ENCODE assay signal across 1 cellular context in the genomic region with DNA sequence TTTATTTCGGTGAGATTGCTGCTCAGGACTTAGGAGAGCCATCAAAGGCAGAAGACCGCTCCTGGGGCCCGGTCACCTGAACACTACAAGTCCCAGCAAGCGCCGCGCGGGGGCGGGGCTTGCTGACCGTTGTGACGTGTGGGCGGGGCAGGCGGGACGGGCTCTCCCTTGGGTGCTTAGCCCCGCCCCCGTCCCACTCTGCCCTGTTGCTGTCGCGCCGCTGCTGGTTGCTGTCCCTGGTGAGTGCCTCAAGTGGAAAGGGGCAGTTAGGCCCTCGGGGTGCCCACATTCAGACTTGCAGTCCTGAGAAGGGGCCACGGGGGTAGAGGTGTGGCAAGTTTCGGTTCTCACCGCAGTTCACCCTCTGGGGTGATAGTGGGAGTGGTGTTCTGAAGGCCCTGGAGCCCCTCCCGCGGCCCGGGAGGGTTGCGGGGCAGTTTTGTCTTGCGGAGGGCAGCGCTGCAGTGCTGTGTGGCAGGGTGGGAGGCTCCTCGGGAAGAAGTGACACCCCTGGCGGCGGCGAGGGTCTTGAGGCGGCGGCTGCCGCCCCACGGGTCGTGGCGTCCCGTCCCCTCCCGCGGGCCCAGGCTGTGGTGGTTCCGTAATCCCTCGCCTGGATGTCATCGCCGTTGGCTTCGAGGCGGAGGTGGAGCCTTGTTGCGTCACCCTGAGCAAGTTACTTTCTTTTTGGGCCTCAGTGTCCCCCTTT.
TF ChIP-seq lines count a peak whose summit lies in the region.

A gene with protein sequence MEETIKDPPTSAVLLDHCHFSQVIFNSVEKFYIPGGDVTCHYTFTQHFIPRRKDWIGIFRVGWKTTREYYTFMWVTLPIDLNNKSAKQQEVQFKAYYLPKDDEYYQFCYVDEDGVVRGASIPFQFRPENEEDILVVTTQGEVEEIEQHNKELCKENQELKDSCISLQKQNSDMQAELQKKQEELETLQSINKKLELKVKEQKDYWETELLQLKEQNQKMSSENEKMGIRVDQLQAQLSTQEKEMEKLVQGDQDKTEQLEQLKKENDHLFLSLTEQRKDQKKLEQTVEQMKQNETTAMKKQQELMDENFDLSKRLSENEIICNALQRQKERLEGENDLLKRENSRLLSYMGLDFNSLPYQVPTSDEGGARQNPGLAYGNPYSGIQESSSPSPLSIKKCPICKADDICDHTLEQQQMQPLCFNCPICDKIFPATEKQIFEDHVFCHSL (plus strand): TSS at position 196 of the 709 bp plus-strand sequence. CDS start 10,673 bp downstream, outside the sequence.

TF ChIP-seq in HepG2, 621 proteins besides CTCF, POLR2A, EP300 and RAD21 (continued from another document and continues in another):
- TF ChIP-seq, protein P1, sequence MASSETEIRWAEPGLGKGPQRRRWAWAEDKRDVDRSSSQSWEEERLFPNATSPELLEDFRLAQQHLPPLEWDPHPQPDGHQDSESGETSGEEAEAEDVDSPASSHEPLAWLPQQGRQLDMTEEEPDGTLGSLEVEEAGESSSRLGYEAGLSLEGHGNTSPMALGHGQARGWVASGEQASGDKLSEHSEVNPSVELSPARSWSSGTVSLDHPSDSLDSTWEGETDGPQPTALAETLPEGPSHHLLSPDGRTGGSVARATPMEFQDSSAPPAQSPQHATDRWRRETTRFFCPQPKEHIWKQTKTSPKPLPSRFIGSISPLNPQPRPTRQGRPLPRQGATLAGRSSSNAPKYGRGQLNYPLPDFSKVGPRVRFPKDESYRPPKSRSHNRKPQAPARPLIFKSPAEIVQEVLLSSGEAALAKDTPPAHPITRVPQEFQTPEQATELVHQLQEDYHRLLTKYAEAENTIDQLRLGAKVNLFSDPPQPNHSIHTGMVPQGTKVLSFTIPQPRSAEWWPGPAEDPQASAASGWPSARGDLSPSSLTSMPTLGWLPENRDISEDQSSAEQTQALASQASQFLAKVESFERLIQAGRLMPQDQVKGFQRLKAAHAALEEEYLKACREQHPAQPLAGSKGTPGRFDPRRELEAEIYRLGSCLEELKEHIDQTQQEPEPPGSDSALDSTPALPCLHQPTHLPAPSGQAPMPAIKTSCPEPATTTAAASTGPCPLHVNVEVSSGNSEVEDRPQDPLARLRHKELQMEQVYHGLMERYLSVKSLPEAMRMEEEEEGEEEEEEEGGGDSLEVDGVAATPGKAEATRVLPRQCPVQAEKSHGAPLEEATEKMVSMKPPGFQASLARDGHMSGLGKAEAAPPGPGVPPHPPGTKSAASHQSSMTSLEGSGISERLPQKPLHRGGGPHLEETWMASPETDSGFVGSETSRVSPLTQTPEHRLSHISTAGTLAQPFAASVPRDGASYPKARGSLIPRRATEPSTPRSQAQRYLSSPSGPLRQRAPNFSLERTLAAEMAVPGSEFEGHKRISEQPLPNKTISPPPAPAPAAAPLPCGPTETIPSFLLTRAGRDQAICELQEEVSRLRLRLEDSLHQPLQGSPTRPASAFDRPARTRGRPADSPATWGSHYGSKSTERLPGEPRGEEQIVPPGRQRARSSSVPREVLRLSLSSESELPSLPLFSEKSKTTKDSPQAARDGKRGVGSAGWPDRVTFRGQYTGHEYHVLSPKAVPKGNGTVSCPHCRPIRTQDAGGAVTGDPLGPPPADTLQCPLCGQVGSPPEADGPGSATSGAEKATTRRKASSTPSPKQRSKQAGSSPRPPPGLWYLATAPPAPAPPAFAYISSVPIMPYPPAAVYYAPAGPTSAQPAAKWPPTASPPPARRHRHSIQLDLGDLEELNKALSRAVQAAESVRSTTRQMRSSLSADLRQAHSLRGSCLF (CRISPR knock-in tag; IDR thresholded peaks at IDR 0.05; ENCODE audit: borderline replicate concordance), result 0 out of 2 replicates have a peak, but pooled peaks have one; percentile 53
- TF ChIP-seq, protein P2, sequence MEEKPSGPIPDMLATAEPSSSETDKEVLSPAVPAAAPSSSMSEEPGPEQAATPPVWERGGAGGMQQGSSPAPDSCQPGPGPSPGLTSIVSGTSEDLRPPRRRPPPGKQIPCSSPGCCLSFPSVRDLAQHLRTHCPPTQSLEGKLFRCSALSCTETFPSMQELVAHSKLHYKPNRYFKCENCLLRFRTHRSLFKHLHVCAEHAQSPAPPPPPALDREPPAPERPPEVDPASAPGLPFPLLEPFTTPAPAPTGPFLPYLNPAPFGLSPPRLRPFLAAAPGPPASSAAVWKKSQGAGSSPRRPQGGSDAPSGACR (CRISPR knock-in tag; IDR thresholded peaks at IDR 0.05), result no peak
- TF ChIP-seq TCF7 (IDR thresholded peaks at IDR 0.05; ENCODE audit: low read depth) (peak; percentile 52; the same call in 1 of the 2 replicates), ZNF383 (CRISPR knock-in tag; IDR thresholded peaks at IDR 0.05; ENCODE audit: borderline replicate concordance) (no peak), RXRB (CRISPR knock-in tag; IDR thresholded peaks at IDR 0.05; ENCODE audit: borderline replicate concordance) (peak; percentile 48; the same call in 1 of the 2 replicates), SOX5 (CRISPR knock-in tag; IDR thresholded peaks at IDR 0.05; ENCODE audit: borderline replicate concordance) (no peak; the same call in 1 of the 2 replicates), ZNF607 (CRISPR knock-in tag; IDR thresholded peaks at IDR 0.05; ENCODE audit: borderline replicate concordance) (peak; percentile 16; the same call in 1 of the 2 replicates), MAFF (IDR thresholded peaks at IDR 0.05; ENCODE audit: low read depth, low read length) (no peak), SMC3 (IDR thresholded peaks at IDR 0.05; ENCODE audit: low read length) (no peak), HNRNPK (IDR thresholded peaks at IDR 0.05; ENCODE audit: low read depth, low read length, poor library complexity, severe bottlenecking) (no peak), ZKSCAN1 (IDR thresholded peaks at IDR 0.05; ENCODE audit: low read length) (no peak), ZBTB38 (CRISPR knock-in tag; IDR thresholded peaks at IDR 0.05) (peak; percentile 38; the same call in 1 of the 2 replicates), TBP (CRISPR knock-in tag; IDR thresholded peaks at IDR 0.05) (no peak), MXD4 (CRISPR knock-in tag; IDR thresholded peaks at IDR 0.05) (peak; percentile 68), ZNF292 (CRISPR knock-in tag; IDR thresholded peaks at IDR 0.05; ENCODE audit: borderline replicate concordance, low read depth) (0 out of 2 replicates have a peak, but pooled peaks have one; percentile 30), ZNF737 (CRISPR knock-in tag; IDR thresholded peaks at IDR 0.05; ENCODE audit: borderline replicate concordance) (peak; percentile 86; the same call in 1 of the 2 replicates), ZNF20 (CRISPR knock-in tag; IDR thresholded peaks at IDR 0.05) (no peak), ZEB1 (IDR thresholded peaks at IDR 0.05; ENCODE audit: insufficient replicate concordance, low read depth) (no peak), ZNF136 (CRISPR knock-in tag; IDR thresholded peaks at IDR 0.05; ENCODE audit: low read depth) (peak; percentile 86; the same call in 1 of the 2 replicates), MXI1 (IDR thresholded peaks at IDR 0.05; ENCODE audit: borderline replicate concordance, low read depth, low read length) (peak; percentile 64; the same call in 1 of the 3 replicates), SRSF9 (IDR thresholded peaks at IDR 0.05; ENCODE audit: borderline replicate concordance, insufficient read depth, low read depth, low read length, poor library complexity, severe bottlenecking) (no peak), ATF1 (CRISPR knock-in tag; IDR thresholded peaks at IDR 0.05) (peak; percentile 82), KLF12 (CRISPR knock-in tag; IDR thresholded peaks at IDR 0.05; ENCODE audit: borderline replicate concordance) (peak; percentile 67), ELF4 (CRISPR knock-in tag; IDR thresholded peaks at IDR 0.05; ENCODE audit: borderline replicate concordance) (no peak), NCOR1 (IDR thresholded peaks at IDR 0.05; ENCODE audit: borderline replicate concordance, low read length) (no peak; the same call in 1 of the 2 replicates), HNRNPLL (IDR thresholded peaks at IDR 0.05; ENCODE audit: low read depth, low read length, poor library complexity, severe bottlenecking) (peak; percentile 81), ZMYM3 (CRISPR knock-in tag; IDR thresholded peaks at IDR 0.05) (peak; percentile 63), JDP2 (CRISPR knock-in tag; IDR thresholded peaks at IDR 0.05; ENCODE audit: borderline replicate concordance) (no peak), NFATC3 (CRISPR knock-in tag; IDR thresholded peaks at IDR 0.05) (peak; percentile 76; the same call in 1 of the 2 replicates), KMT2A (CRISPR knock-in tag; IDR thresholded peaks at IDR 0.05) (peak; percentile 62), ZNF776 (CRISPR knock-in tag; IDR thresholded peaks at IDR 0.05) (peak; percentile 92), RFX1 (IDR thresholded peaks at IDR 0.05) (no peak), HOXA7 (CRISPR knock-in tag; IDR thresholded peaks at IDR 0.05) (no peak), ZSCAN9 (CRISPR knock-in tag; IDR thresholded peaks at IDR 0.05; ENCODE audit: borderline replicate concordance) (peak; percentile 67; the same call in 1 of the 2 replicates), HMG20A (CRISPR knock-in tag; IDR thresholded peaks at IDR 0.05; ENCODE audit: borderline replicate concordance) (0 out of 2 replicates have a peak, but pooled peaks have one; percentile 20), POLR2AphosphoS5 (IDR thresholded peaks at IDR 0.05; ENCODE audit: low read depth, low read length) (peak; percentile 91), GTF2F1 (IDR thresholded peaks at IDR 0.05; ENCODE audit: low read length) (no peak), DPF2 (CRISPR knock-in tag; IDR thresholded peaks at IDR 0.05; ENCODE audit: borderline replicate concordance, low read depth) (no peak)
- TF ChIP-seq, protein P3, sequence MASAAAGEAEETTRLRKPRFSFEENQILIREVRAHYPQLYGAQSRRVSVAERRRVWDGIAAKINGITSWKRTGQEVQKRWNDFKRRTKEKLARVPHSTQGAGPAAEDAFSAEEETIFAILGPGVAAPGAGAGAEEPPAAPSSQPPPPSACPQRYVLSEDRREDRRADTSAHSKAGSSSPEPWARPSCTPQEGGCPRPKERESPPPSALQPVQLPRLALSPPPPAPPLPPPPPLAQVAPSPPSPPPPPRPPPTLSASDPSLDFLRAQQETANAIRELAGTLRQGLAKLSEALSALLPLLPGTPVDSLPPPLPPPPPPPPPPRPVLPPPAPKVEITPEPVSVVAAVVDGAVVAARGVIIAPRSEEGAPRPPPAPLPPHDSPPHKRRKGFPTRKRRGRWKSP (CRISPR knock-in tag; IDR thresholded peaks at IDR 0.05), result no peak
- TF ChIP-seq, protein P4, sequence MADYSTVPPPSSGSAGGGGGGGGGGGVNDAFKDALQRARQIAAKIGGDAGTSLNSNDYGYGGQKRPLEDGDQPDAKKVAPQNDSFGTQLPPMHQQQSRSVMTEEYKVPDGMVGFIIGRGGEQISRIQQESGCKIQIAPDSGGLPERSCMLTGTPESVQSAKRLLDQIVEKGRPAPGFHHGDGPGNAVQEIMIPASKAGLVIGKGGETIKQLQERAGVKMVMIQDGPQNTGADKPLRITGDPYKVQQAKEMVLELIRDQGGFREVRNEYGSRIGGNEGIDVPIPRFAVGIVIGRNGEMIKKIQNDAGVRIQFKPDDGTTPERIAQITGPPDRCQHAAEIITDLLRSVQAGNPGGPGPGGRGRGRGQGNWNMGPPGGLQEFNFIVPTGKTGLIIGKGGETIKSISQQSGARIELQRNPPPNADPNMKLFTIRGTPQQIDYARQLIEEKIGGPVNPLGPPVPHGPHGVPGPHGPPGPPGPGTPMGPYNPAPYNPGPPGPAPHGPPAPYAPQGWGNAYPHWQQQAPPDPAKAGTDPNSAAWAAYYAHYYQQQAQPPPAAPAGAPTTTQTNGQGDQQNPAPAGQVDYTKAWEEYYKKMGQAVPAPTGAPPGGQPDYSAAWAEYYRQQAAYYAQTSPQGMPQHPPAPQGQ (CRISPR knock-in tag; IDR thresholded peaks at IDR 0.05; ENCODE audit: borderline replicate concordance), result 0 out of 2 replicates have a peak, but pooled peaks have one; percentile 64
- TF ChIP-seq, protein P5, sequence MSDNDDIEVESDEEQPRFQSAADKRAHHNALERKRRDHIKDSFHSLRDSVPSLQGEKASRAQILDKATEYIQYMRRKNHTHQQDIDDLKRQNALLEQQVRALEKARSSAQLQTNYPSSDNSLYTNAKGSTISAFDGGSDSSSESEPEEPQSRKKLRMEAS (IDR thresholded peaks at IDR 0.05), result peak; percentile 60; the same call in 1 of the 2 replicates
- TF ChIP-seq, protein P6, sequence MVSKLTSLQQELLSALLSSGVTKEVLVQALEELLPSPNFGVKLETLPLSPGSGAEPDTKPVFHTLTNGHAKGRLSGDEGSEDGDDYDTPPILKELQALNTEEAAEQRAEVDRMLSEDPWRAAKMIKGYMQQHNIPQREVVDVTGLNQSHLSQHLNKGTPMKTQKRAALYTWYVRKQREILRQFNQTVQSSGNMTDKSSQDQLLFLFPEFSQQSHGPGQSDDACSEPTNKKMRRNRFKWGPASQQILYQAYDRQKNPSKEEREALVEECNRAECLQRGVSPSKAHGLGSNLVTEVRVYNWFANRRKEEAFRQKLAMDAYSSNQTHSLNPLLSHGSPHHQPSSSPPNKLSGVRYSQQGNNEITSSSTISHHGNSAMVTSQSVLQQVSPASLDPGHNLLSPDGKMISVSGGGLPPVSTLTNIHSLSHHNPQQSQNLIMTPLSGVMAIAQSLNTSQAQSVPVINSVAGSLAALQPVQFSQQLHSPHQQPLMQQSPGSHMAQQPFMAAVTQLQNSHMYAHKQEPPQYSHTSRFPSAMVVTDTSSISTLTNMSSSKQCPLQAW (CRISPR knock-in tag; IDR thresholded peaks at IDR 0.05), result no peak
- TF ChIP-seq, protein P7, sequence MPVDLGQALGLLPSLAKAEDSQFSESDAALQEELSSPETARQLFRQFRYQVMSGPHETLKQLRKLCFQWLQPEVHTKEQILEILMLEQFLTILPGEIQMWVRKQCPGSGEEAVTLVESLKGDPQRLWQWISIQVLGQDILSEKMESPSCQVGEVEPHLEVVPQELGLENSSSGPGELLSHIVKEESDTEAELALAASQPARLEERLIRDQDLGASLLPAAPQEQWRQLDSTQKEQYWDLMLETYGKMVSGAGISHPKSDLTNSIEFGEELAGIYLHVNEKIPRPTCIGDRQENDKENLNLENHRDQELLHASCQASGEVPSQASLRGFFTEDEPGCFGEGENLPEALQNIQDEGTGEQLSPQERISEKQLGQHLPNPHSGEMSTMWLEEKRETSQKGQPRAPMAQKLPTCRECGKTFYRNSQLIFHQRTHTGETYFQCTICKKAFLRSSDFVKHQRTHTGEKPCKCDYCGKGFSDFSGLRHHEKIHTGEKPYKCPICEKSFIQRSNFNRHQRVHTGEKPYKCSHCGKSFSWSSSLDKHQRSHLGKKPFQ (CRISPR knock-in tag; IDR thresholded peaks at IDR 0.05; ENCODE audit: insufficient replicate concordance), result no peak
- TF ChIP-seq, protein P8, sequence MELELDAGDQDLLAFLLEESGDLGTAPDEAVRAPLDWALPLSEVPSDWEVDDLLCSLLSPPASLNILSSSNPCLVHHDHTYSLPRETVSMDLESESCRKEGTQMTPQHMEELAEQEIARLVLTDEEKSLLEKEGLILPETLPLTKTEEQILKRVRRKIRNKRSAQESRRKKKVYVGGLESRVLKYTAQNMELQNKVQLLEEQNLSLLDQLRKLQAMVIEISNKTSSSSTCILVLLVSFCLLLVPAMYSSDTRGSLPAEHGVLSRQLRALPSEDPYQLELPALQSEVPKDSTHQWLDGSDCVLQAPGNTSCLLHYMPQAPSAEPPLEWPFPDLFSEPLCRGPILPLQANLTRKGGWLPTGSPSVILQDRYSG (CRISPR knock-in tag; IDR thresholded peaks at IDR 0.05), result no peak
- TF ChIP-seq, protein P9, sequence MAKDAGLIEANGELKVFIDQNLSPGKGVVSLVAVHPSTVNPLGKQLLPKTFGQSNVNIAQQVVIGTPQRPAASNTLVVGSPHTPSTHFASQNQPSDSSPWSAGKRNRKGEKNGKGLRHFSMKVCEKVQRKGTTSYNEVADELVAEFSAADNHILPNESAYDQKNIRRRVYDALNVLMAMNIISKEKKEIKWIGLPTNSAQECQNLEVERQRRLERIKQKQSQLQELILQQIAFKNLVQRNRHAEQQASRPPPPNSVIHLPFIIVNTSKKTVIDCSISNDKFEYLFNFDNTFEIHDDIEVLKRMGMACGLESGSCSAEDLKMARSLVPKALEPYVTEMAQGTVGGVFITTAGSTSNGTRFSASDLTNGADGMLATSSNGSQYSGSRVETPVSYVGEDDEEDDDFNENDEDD (CRISPR knock-in tag; IDR thresholded peaks at IDR 0.05; ENCODE audit: borderline replicate concordance), result peak; percentile 68
